Comparison of ENCODE assay signal across 29 cellular contexts in the genomic region with DNA sequence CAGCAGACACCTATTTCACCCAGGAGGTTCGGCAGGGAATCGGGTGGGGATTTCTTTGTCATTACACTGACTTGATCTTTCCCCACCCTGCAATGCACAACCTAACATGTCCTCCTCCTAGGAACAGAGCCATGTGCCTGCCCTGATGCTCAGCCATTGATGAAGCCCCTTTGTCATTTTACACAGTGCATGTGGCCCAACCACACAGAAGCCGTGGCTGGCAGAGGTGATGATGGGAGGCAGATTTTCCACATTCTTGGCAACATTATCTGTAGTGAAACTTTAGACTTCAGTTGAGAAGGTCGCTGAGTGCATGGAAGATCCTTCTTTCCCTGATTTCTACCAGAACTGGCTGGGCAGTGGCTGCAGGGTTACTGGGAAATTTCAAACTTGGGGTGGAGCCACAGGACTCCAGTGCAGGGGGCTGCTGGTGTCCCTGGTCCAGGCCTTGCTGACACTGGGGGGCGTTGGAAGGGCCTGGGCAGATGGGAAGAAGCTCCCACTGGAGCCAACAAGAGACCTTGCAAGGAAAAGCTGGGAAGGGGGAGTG. TPM values are rescaled to one million over a fixed set of nuclear protein-coding genes. Genes with fewer than 3 reads are reported as not detected.
"Had no signal": no experiment of that assay in that cellular context is flagged by ENCODE, and none has a peak within 500 bp of the region (broad histone marks: within the 10 kb centered on the region; RNA-seq: fewer than 3 reads in every experiment).

No MANE protein-coding gene starts in this region.

- H3K27me3 ChIP-seq: MG63, SJSA1 had no signal

- H3K36me3 ChIP-seq: MG63, SJSA1 had no signal

- H3K4me3 ChIP-seq: MG63, SJSA1 had no signal

- H3K27ac Mint-ChIP-seq: activated naive CD4-positive, alpha-beta T cell treated with anti-CD3 and anti-CD28 coated beads for 36 hours; activated naive CD8-positive, alpha-beta T cell; T-helper 1 cell treated with Interleukin-12 subunit alpha and Interleukin-12 subunit beta and Interleukin-4 antibody, amounts not matched to agents 30 μg/mL and 1 μg/mL, for 36 hours; WTC11 had no signal

- H3K27ac ChIP-seq: SJSA1 had no signal

- H3K9me3 ChIP-seq: MG63, SJSA1 had no signal

- DNase-seq: activated CD4-positive, alpha-beta T cell treated with anti-CD3 and anti-CD28 coated beads for 48 hours; activated CD4-positive, alpha-beta T cell treated with anti-CD3 and anti-CD28 coated beads, Interleukin-2, amount 50 U/mL, for 4 hours; activated CD4-positive, CD25-positive, alpha-beta regulatory T cell treated with anti-CD3 and anti-CD28 coated beads, Interleukin-2, amount 50 U/mL, for 72 hours; activated gamma-delta T cell; activated naive CD4-positive, alpha-beta T cell treated with anti-CD3 and anti-CD28 coated beads for 36 hours; activated T-cell treated with anti-CD3 and anti-CD28 coated beads for 4 hours; activated T-cell treated with anti-CD3 and anti-CD28 coated beads, Interleukin-2, amount 50 U/mL, for 48 hours; amygdala; caudate nucleus; MG63; MV-4-11; NCI-H1092 treated with DMSO at 0.1 percent for 48 hours; NCI-H1417 treated with DMSO at 0.1 percent for 48 hours; NCI-H1694; NCI-H2029; NCI-H345; NCI-H510A; NCI-H526 treated with DMSO at 0.1 percent for 48 hours; NCI-H82; NK-92 treated with Interleukin-12 subunit alpha and Interleukin-12 subunit beta, amount 100 ng/mL, for 24 hours; SHP77; SW 1271; T-helper 9 cell had no signal

- H3K9me3 Mint-ChIP-seq: activated T-helper 17 cell treated with anti-CD3 and anti-CD28 coated beads, Interleukin-2, amount 50 U/mL, for 72 hours; T-helper 1 cell treated with Interleukin-12 subunit alpha and Interleukin-12 subunit beta and Interleukin-4 antibody, amounts not matched to agents 30 μg/mL and 1 μg/mL, for 36 hours had no signal

- ATAC-seq: activated T-helper 17 cell treated with anti-CD3 and anti-CD28 coated beads, Interleukin-2, amount 50 U/mL, for 72 hours; SK-N-SH treated with all-trans-retinoic acid at 6 μM for 48 hours; WTC11 had no signal

- H3K4me3 Mint-ChIP-seq: activated naive CD4-positive, alpha-beta T cell treated with anti-CD3 and anti-CD28 coated beads for 36 hours; activated naive CD8-positive, alpha-beta T cell; activated T-helper 17 cell treated with anti-CD3 and anti-CD28 coated beads, Interleukin-2, amount 50 U/mL, for 72 hours; T-helper 1 cell treated with Interleukin-12 subunit alpha and Interleukin-12 subunit beta and Interleukin-4 antibody, amounts not matched to agents 30 μg/mL and 1 μg/mL, for 36 hours; WTC11 had no signal

- H3K27me3 Mint-ChIP-seq: activated naive CD8-positive, alpha-beta T cell; activated T-helper 17 cell treated with anti-CD3 and anti-CD28 coated beads, Interleukin-2, amount 50 U/mL, for 72 hours had no signal

- H3K36me3 Mint-ChIP-seq: activated naive CD8-positive, alpha-beta T cell; WTC11 had no signal

RNA-seq across cellular contexts. Expression of gene OASL, which starts 51.6 kb away (rescaled TPM):
- total RNA-seq: SJSA1 had no signal
